In genomic region chr12:2479866-2480510, GRCh38 we compare ENCODE assay signal across 22 cellular contexts.
"Had no signal": no experiment of that assay in that cellular context is flagged by ENCODE, and none has a peak within 500 bp of the region (broad histone marks: within the 10 kb centered on the region; RNA-seq: fewer than 3 reads in every experiment).

No MANE protein-coding gene starts in this region.

- H3K4me1 ChIP-seq: colonic mucosa, left lung, lower lobe of right lung, parathyroid adenoma, prostate gland, stomach had no signal

- FAIRE-seq: frontal cortex, urothelium cell line had no signal

- H3K27me3 Mint-ChIP-seq: naive B cell had no signal

- H3K27ac ChIP-seq: colonic mucosa, heart right ventricle, left lung, lower lobe of right lung, parathyroid adenoma, prostate gland, stomach had no signal

- H3K27me3 ChIP-seq: colonic mucosa, heart right ventricle, left lung, stomach had no signal

- H3K4me1 Mint-ChIP-seq: naive B cell, nephron had no signal

- DNase-seq: colonic mucosa; effector CD4-positive, alpha-beta T cell; endodermal cell; heart right ventricle; islet precursor cell; left lung; lower lobe of right lung; mesenchymal stem cell; naive B cell; retina; stimulated activated CD4-positive, alpha-beta T cell treated with anti-CD3 and anti-CD28 coated beads, Interleukin-2, amount 100 ng/mL, for 24 hours; stimulated activated CD4-positive, alpha-beta T cell treated with anti-CD3 and anti-CD28 coated beads, Interleukin-4, amount 100 ng/mL, for 4 hours; stimulated activated naive CD4-positive, alpha-beta T cell; stomach; trophoblast cell had no signal

- ATAC-seq: esophagus mucosa, left lung, lower lobe of right lung, sciatic nerve had no signal

- H3K79me2 ChIP-seq: parathyroid adenoma had no signal

- H3K9me3 Mint-ChIP-seq: endodermal cell, naive B cell had no signal

- H3K9me3 ChIP-seq: colonic mucosa, heart right ventricle, left lung, lower lobe of right lung, prostate gland, stomach had no signal

- H3K27ac Mint-ChIP-seq: endodermal cell, nephron had no signal

- H2AFZ ChIP-seq: parathyroid adenoma had no signal

- H3K36me3 ChIP-seq: colonic mucosa, left lung, lower lobe of right lung, prostate gland, stomach had no signal

- H3K4me3 Mint-ChIP-seq: endodermal cell, naive B cell, nephron had no signal

- H3K4me3 ChIP-seq: colonic mucosa, heart right ventricle, left lung, lower lobe of right lung, prostate gland, stomach had no signal

- H3K36me3 Mint-ChIP-seq: naive B cell had no signal

- H3K9ac ChIP-seq: parathyroid adenoma had no signal
